Comparison of ENCODE assay signal across 11 cellular contexts in the genomic region with DNA sequence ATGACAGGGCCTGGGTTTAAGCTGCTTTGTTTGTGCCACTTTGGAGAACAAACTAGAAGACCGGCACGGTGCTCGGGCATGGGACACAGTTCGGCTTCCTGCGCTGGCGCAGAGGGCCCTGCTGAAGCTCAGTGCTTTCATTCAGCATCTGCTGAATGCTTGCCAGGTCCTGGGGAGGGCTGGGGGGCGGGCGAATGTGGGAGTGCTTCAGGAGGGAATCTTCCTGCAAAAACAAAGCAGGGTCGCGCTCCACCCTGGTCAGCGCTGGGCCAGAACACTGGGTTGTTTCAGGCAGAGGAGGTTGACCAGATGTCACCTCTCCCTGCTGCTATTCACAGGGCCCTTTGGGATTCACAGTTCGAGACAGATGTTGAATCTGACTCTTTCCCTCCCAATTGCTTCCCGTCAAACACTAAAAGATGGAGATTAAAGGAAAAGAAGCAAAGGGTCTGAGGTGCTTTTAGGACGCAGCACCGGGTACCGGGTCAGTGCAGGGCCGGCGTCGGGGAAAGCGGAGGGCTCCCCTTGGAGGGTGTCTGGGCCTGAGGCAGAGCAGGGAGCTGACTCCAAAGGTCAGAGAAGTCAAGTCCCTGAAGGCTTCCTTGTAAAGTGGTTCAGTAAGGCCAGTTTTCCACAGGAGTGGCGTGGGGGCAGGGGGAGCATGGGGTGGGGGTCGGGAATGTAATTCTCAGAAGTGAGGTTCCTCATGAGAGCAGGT.
"Had no signal": no experiment of that assay in that cellular context is flagged by ENCODE, and none has a peak within 500 bp of the region (broad histone marks: within the 10 kb centered on the region; RNA-seq: fewer than 3 reads in every experiment).

No MANE protein-coding gene starts in this region.

- H3K4me3 ChIP-seq: mucosa of descending colon, uterus had no signal

- H3K9me3 ChIP-seq: mucosa of descending colon, uterus had no signal

- ATAC-seq: left colon, mucosa of descending colon, natural killer cell had no signal

- DNase-seq: activated CD4-positive, alpha-beta memory T cell treated with anti-CD3 and anti-CD28 coated beads for 36 hours; activated gamma-delta T cell treated with Interleukin-2 at 50 U/mL for 16 hours; activated T-cell treated with anti-CD3 and anti-CD28 coated beads, Interleukin-2, amount 50 U/mL, for 48 hours; erythroblast; left colon; mucosa of descending colon; natural killer cell; stimulated activated CD4-positive, alpha-beta T cell treated with anti-CD3 and anti-CD28 coated beads, Interleukin-4, amount 100 ng/mL, for 1 hour; stimulated activated CD8-positive, alpha-beta memory T cell treated with anti-CD3 and anti-CD28 coated beads, Interleukin-4, amount 100 ng/mL, for 48 hours; T-helper 9 cell; uterus had no signal

- H3K27me3 ChIP-seq: uterus had no signal

- H3K27ac ChIP-seq: uterus had no signal

- H3K4me1 ChIP-seq: uterus had no signal
